ENCODE assay signal across 8 cellular contexts in the genomic region with DNA sequence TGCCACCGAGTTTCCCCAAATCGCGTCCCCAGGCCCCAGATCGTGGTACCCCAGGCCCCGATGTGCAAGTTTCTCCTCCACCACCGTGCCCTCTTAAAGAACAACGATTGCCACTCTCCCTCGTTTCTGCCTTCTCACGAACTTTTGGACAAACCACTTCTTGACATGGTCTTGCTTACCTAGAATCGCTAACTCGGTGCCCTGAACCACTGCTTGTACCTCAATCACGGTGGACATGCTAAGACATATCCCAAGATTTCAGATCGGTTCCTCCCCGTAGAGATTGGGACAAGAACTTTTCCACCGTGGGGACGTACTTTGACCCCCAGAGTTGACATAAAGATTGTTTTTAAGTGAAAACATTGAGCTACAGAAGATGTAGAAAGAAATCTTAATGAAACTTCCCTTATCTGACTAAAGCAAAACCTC. TPM values are rescaled to one million over a fixed set of nuclear protein-coding genes. Genes with fewer than 3 reads are reported as not detected.
DNase-seq lines count a peak whose midpoint lies in the region; ATAC-seq, FAIRE-seq and TF ChIP-seq lines count a peak whose summit lies in the region.

No MANE protein-coding gene starts in this region.

- peaks cover 54% of the 10 kb centered on the region for H3K79me2 ChIP-seq in Karpas-422 (ENCODE audit: low read length)

- FAIRE-seq in pancreas (lab: Jason Lieb, UNC), result no peak

- H3K27me3 ChIP-seq in Karpas-422 (ENCODE audit: low read length) (no peaks in the 10 kb centered on the region), pancreas (no peaks in the 10 kb centered on the region)

- H3K36me3 ChIP-seq in Karpas-422 (ENCODE audit: insufficient read depth, low read length) (0 out of 2 replicates have a peak, but pooled peaks cover 5% of the 10 kb centered on the region), pancreas (no peaks in the 10 kb centered on the region)

- H3K4me3 ChIP-seq in GM08714 (ENCODE audit: low read length) (peak overlapping the region; percentile 93), Karpas-422 (ENCODE audit: low read length) (peak overlapping the region; percentile 99), pancreas (peak overlapping the region; percentile 71 to 97 (median 74))

- H3K27ac ChIP-seq in Karpas-422 (ENCODE audit: low read length) (peak overlapping the region; percentile 84), pancreas (peak overlapping the region; percentile 70 to 98 (median 84))

- no peak for TF ChIP-seq CTCF in pancreas (IDR thresholded peaks at IDR 0.05)

- H4K20me1 ChIP-seq in Karpas-422 (ENCODE audit: insufficient read depth, low read depth, low read length), result peaks cover 11% of the 10 kb centered on the region; the same call in 1 of the 2 replicates

- H3K9ac ChIP-seq in Karpas-422 (ENCODE audit: low read length), result peak overlapping the region; percentile 98

- H3K9me3 Mint-ChIP-seq in effector memory CD8-positive, alpha-beta T cell, result peaks cover 3 to 9% of the 10 kb centered on the region in 2 donors

- 10 to 13% methylated on average over 16 of the region's 16 CpGs for WGBS in pancreas, 2 donors

- peak overlapping the region; percentile 97 to 100 for H3K27ac Mint-ChIP-seq in effector memory CD8-positive, alpha-beta T cell

- no peak for DNase-seq in Karpas-422
- DNase-seq in effector memory CD8-positive, alpha-beta T cell, result no peak
- no peak for DNase-seq in pancreas
- no peak for DNase-seq in DMS79 (lab: John Stamatoyannopoulos, UW)

- no peaks in the 10 kb centered on the region for H3K9me3 ChIP-seq in Karpas-422 (ENCODE audit: low read length)
- no peaks in the 10 kb centered on the region for H3K9me3 ChIP-seq in pancreas

- ATAC-seq in effector memory CD8-positive, alpha-beta T cell (replicated peaks), result no peak
- ATAC-seq in pancreas (peak in 1 of 4 donors; percentile 1), GM21367 (IDR thresholded peaks at IDR 0.05; ENCODE audit: unreplicated experiment) (no peak), GM18909 (IDR thresholded peaks at IDR 0.05; ENCODE audit: poor library complexity, unreplicated experiment) (no peak)
- no peak for ATAC-seq in activated CD4-positive, CD25-positive, alpha-beta regulatory T cell treated with anti-CD3 and anti-CD28 coated beads, Interleukin-2, amount 50 U/mL, for 24 hours

- no peaks in the 10 kb centered on the region for H3K27me3 Mint-ChIP-seq in effector memory CD8-positive, alpha-beta T cell

- H3K9me2 ChIP-seq in Karpas-422 (replicated peaks; ENCODE audit: insufficient read depth, low read length), result no peaks in the 10 kb centered on the region

- H3K4me2 ChIP-seq in Karpas-422 (ENCODE audit: low read depth, low read length, poor library complexity, severe bottlenecking), result peak overlapping the region; percentile 77

- peaks cover 45% of the 10 kb centered on the region for H3K36me3 Mint-ChIP-seq in effector memory CD8-positive, alpha-beta T cell (ENCODE audit: insufficient read depth)

- H3K4me3 Mint-ChIP-seq in effector memory CD8-positive, alpha-beta T cell, result peak overlapping the region; percentile 95 to 100

- peaks cover 28 to 32% of the 10 kb centered on the region in 2 donors for H3K4me1 Mint-ChIP-seq in effector memory CD8-positive, alpha-beta T cell (ENCODE audit: low read depth in 2 of 2)

- intact Hi-C loops in pancreas (cut with DNase I), result no loop called here

- peak overlapping the region; percentile 46 for H2AFZ ChIP-seq in Karpas-422 (ENCODE audit: low read length)

- H3K4me1 ChIP-seq in Karpas-422 (ENCODE audit: low read length), result peaks cover 39% of the 10 kb centered on the region
- peaks cover 0 to 8% (median 0%) of the 10 kb centered on the region in 3 donors for H3K4me1 ChIP-seq in pancreas

RNA-seq across cellular contexts. Expression of a gene that starts 0.5 kb away (rescaled TPM):
- total RNA-seq in Karpas-422 (2014; rRNA removed; shearing (Covaris generic); ENCODE audit: low replicate concordance), result 44.2 and 49.2 TPM in 2 replicates
- 10 to 100 TPM in 4 of 6 donors, 1 to 10 TPM in 2; 7.4 to 18.5 (median 11.3) TPM for total RNA-seq in pancreas
- polyA plus RNA-seq in pancreas, result 1 to 10 TPM; 3.6 to 5.5 TPM
